20 cellular contexts compared by ENCODE assay signal in the genomic region with DNA sequence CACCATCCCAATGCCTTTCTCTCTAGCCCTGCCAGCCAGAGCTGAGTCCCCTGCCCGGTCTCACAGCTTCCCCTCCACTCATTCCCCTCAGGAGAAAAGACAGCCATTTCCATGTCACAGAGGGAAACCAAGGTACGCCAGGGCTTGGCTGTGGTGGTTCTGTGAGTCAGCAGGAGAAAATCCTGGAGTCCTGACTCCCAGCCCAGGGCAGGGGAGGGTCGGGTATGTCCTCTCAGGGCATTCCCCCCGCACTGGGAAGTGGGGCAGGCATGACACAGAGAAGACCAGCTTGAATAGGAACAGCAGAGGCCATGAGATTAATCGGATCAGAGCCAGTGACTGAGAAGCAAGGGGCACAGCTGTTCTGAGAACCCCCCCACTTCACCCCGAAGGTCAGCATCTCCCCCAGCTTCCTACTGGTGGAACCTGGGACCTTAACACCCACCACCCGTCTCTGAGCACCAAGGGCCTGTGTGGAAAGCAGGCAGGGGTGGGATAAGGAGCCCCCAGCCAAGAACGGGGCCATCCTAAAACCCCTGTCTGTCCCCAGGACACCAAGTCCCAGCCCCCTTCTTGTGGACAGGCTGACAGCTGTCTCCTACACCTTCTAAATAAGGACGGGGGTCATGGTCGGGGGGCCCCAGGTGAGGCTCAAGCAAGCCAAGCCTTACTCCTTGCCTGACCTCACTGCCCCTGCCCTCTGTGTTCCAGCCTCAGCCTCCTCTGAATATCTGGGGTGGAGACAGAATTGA. TPM values are rescaled to one million over a fixed set of nuclear protein-coding genes. Genes with fewer than 3 reads are reported as not detected.
A peak's percentile ranks its signal among the peaks of the same experiment; 100 is the strongest.
DNase-seq lines count a peak whose midpoint lies in the region; ATAC-seq, FAIRE-seq and TF ChIP-seq lines count a peak whose summit lies in the region.
"Had no signal": no experiment of that assay in that cellular context is flagged by ENCODE, and none has a peak within 500 bp of the region (broad histone marks: within the 10 kb centered on the region; RNA-seq: fewer than 3 reads in every experiment).

No MANE protein-coding gene starts in this region.

- peak; percentile 88 for DNase-seq in WERI-Rb-1
- DNase-seq in HepG2 (ENCODE audit: low spot score) = no peak
- peak in 2 of 6 donors; percentile 23 to 37 for DNase-seq in pancreas
- no peak for DNase-seq in head of caudate nucleus
- no peak for DNase-seq in NK-92 (lab: John Stamatoyannopoulos, UW; ENCODE audit: unreplicated experiment)
- DNase-seq in effector memory CD8-positive, alpha-beta T cell = no peak
- DNase-seq: activated CD4-positive, alpha-beta T cell treated with anti-CD3 and anti-CD28 coated beads, Interleukin-2, amount 50 U/mL, for 1 hour; activated CD8-positive, alpha-beta memory T cell treated with anti-CD3 and anti-CD28 coated beads, Interleukin-2, amount 50 U/mL, for 4 hours; activated naive CD8-positive, alpha-beta T cell treated with anti-CD3 and anti-CD28 coated beads, Interleukin-2, amount 50 U/mL, for 24 hours; NCI-H187; NCI-H226 had no signal

- intact Hi-C loops in HepG2 (cut with micrococcal nuclease; ENCODE audit: unreplicated experiment) (no loop called here), pancreas (cut with DNase I) (no loop called here), head of caudate nucleus (cut with DNase I) (no loop called here)

- no peak for TF ChIP-seq CTCF in HEK293 (tag by site-specific recombination; IDR thresholded peaks at IDR 0.05)
- no peak for TF ChIP-seq CTCF in WERI-Rb-1 (IDR thresholded peaks at IDR 0.05; ENCODE audit: low read depth, low read length)
- TF ChIP-seq CTCF in HepG2 (CRISPR knock-in tag; IDR thresholded peaks at IDR 0.05) = no peak
- no peak for TF ChIP-seq CTCF in pancreas (IDR thresholded peaks at IDR 0.05)

- TSS peak; percentile 42 for BruUV-seq in HepG2 (replicated peaks; lab: Mats Ljungman, UMichigan)

- H3K36me3 ChIP-seq in HEK293 (ENCODE audit: control insufficient read depth in 2 of 2, insufficient read depth in 1 of 2, low read length in 2 of 2) = no peaks in the 10 kb centered on the region
- no peaks in the 10 kb centered on the region; the same call in 1 of the 2 replicates for H3K36me3 ChIP-seq in WERI-Rb-1
- H3K36me3 ChIP-seq in HepG2 (replicated peaks in 1 of 2; ENCODE audit: control insufficient read depth in 1 of 2, insufficient read depth in 2 of 2, low read length in 2 of 2) = no peaks in the 10 kb centered on the region; a peak in 1 of 5 replicates
- no peaks in the 10 kb centered on the region for H3K36me3 ChIP-seq in pancreas
- H3K36me3 ChIP-seq: cardiac muscle cell, thyroid gland had no signal

- CTCF ChIA-PET in HEK293 (lab: Yijun Ruan, JAX) = interaction anchor here (0.6 to 4.4 kb wide), 5 partner anchors 10 to 96 kb away, joined by 3 to 39 read pairs (median 4); no protein-coding TSS in a partner anchor
- CTCF ChIA-PET in HepG2 (lab: Yijun Ruan, JAX; ENCODE audit: low intra/inter-chr PET ratio, low total read pairs) = no interaction called here

- peak overlapping the region; percentile 96 for H3K4me2 ChIP-seq in HepG2 (ENCODE audit: low read depth, low read length)

- H3K4me1 ChIP-seq in HEK293 (ENCODE audit: control insufficient read depth, insufficient read depth, low read length) (no peaks in the 10 kb centered on the region), HepG2 (ENCODE audit: insufficient read depth, low read length) (peaks cover 74% of the 10 kb centered on the region), pancreas (peaks cover 39 to 40% (median 39%) of the 10 kb centered on the region in 3 donors)

- no peak overlapping the region for H3K27ac Mint-ChIP-seq in effector memory CD8-positive, alpha-beta T cell
- H3K27ac Mint-ChIP-seq: activated naive CD8-positive, alpha-beta T cell treated with anti-CD3 and anti-CD28 coated beads, Interleukin-2, amount 50 U/mL, for 24 hours; CD8-positive, alpha-beta memory T cell; natural killer cell treated with Interleukin-12 subunit alpha and Interleukin-12 subunit beta and Interleukin-15 and Interleukin-18, amount 100 ng/mL, for 72 hours; stimulated activated memory B cell treated with anti-CD40 and anti-IgM and Interleukin-4, amounts not matched to agents 10 μg/mL and 1 μg/mL and 100 μg/mL, for 72 hours had no signal

- no peaks in the 10 kb centered on the region for H3K9me3 Mint-ChIP-seq in effector memory CD8-positive, alpha-beta T cell
- H3K9me3 Mint-ChIP-seq: activated naive CD8-positive, alpha-beta T cell treated with anti-CD3 and anti-CD28 coated beads, Interleukin-2, amount 50 U/mL, for 24 hours; CD8-positive, alpha-beta memory T cell; natural killer cell treated with Interleukin-12 subunit alpha and Interleukin-12 subunit beta and Interleukin-15 and Interleukin-18, amount 100 ng/mL, for 72 hours; stimulated activated memory B cell treated with anti-CD40 and anti-IgM and Interleukin-4, amounts not matched to agents 10 μg/mL and 1 μg/mL and 100 μg/mL, for 72 hours had no signal

- H3K9me3 ChIP-seq in HEK293 (ENCODE audit: control insufficient read depth, insufficient read depth, low read depth, low read length) (no peaks in the 10 kb centered on the region), WERI-Rb-1 (ENCODE audit: severe bottlenecking) (no peaks in the 10 kb centered on the region), HepG2 (ENCODE audit: low read length) (no peaks in the 10 kb centered on the region), pancreas (no peaks in the 10 kb centered on the region)
- H3K9me3 ChIP-seq: thyroid gland had no signal

- H3K4me3 Mint-ChIP-seq in effector memory CD8-positive, alpha-beta T cell = no peak overlapping the region
- H3K4me3 Mint-ChIP-seq: activated naive CD8-positive, alpha-beta T cell treated with anti-CD3 and anti-CD28 coated beads, Interleukin-2, amount 50 U/mL, for 24 hours; natural killer cell treated with Interleukin-12 subunit alpha and Interleukin-12 subunit beta and Interleukin-15 and Interleukin-18, amount 100 ng/mL, for 72 hours had no signal

- peaks cover 35% of the 10 kb centered on the region for H3K79me2 ChIP-seq in HepG2 (ENCODE audit: insufficient read depth, low read length)

- TF ChIP-seq RAD21 in HepG2 (CRISPR knock-in tag; IDR thresholded peaks at IDR 0.05) = no peak

- H3K27me3 ChIP-seq in WERI-Rb-1 (ENCODE audit: insufficient read depth, low read depth, severe bottlenecking) (no peaks in the 10 kb centered on the region), HepG2 (ENCODE audit: control insufficient read depth in 1 of 2, insufficient read depth in 2 of 2, low read length in 2 of 2) (no peaks in the 10 kb centered on the region), pancreas (no peaks in the 10 kb centered on the region)
- H3K27me3 ChIP-seq: thyroid gland had no signal

- TF ChIP-seq EP300 in HepG2 (IDR thresholded peaks at IDR 0.05; ENCODE audit: low read depth in 2 of 2, low read length in 2 of 2) (no peak), HepG2 (CRISPR knock-in tag; IDR thresholded peaks at IDR 0.05; ENCODE audit: borderline replicate concordance) (no peak)

- TF ChIP-seq POLR2A in HepG2 (IDR thresholded peaks at IDR 0.05; ENCODE audit: insufficient read depth in 1 of 2, low read depth in 2 of 2, low read length in 2 of 2) = no peak

- H3K4me3 ChIP-seq in HEK293 (ENCODE audit: low read depth, low read length) (no peak overlapping the region), WERI-Rb-1 (ENCODE audit: low read depth, low read length) (peak overlapping the region; percentile 37), HepG2 (replicated peaks in 1 of 3; ENCODE audit: insufficient read depth in 1 of 3, low read depth in 2 of 3, low read length in 3 of 3) (peak overlapping the region; percentile 54 to 85 (median 69); a peak in 5 of 6 replicates), pancreas (peak overlapping the region in 2 of 4 donors; percentile 79 to 80)

- H3K9ac ChIP-seq in HepG2 (ENCODE audit: insufficient read depth, low read depth, low read length) = peak overlapping the region; percentile 77

- H3K27ac ChIP-seq in HEK293 (ENCODE audit: extremely low read depth, low read depth, low read length) (no peak overlapping the region), WERI-Rb-1 (peak overlapping the region; percentile 83), HepG2 (ENCODE audit: extremely low read length, insufficient read depth, low read length) (peak overlapping the region; percentile 86), pancreas (peak overlapping the region; percentile 81 to 84 (median 82))
- H3K27ac ChIP-seq: cardiac muscle cell, thyroid gland had no signal

- no peak overlapping the region for H2AFZ ChIP-seq in HepG2 (ENCODE audit: low read length)

- POLR2A ChIA-PET in HEK293 (lab: Yijun Ruan, JAX) (interaction anchor here (0.7 to 1.4 kb wide), 2 partner anchors 10 to 21 kb away, joined by 3 to 8 read pairs; no protein-coding TSS in a partner anchor), HepG2 (lab: Yijun Ruan, JAX) (interaction anchor here (1.2 to 15.7 kb wide), 14 partner anchors 9 to 95 kb away, joined by 3 to 844 read pairs (median 9); a partner anchor contains a TSS)

- no peak for ATAC-seq in HepG2
- ATAC-seq in pancreas = no peak
- no peak for ATAC-seq in effector memory CD8-positive, alpha-beta T cell (replicated peaks)
- ATAC-seq: activated naive CD8-positive, alpha-beta T cell treated with anti-CD3 and anti-CD28 coated beads, Interleukin-2, amount 50 U/mL, for 24 hours; natural killer cell treated with Interleukin-12 subunit alpha and Interleukin-12 subunit beta and Interleukin-15 and Interleukin-18, amount 100 ng/mL, for 72 hours; stimulated activated memory B cell treated with anti-CD40 and anti-IgM and Interleukin-4, amounts not matched to agents 10 μg/mL and 1 μg/mL and 100 μg/mL, for 72 hours had no signal

- H3K36me3 Mint-ChIP-seq in effector memory CD8-positive, alpha-beta T cell (ENCODE audit: insufficient read depth) = peaks cover 4% of the 10 kb centered on the region
- H3K36me3 Mint-ChIP-seq: natural killer cell treated with Interleukin-12 subunit alpha and Interleukin-12 subunit beta and Interleukin-15 and Interleukin-18, amount 100 ng/mL, for 72 hours; stimulated activated memory B cell treated with anti-CD40 and anti-IgM and Interleukin-4, amounts not matched to agents 10 μg/mL and 1 μg/mL and 100 μg/mL, for 72 hours had no signal

- FAIRE-seq in HepG2 (lab: Jason Lieb, UNC) = no peak
- FAIRE-seq in pancreas (lab: Jason Lieb, UNC) = no peak
- FAIRE-seq: TTC549 had no signal

- in situ Hi-C loops in HepG2 (cut with HindIII; ENCODE audit: extremely low pct_ligation_motif_present, low pct_unique_long_range_greater_than_20kb) = no loop called here

- H3K27me3 Mint-ChIP-seq in effector memory CD8-positive, alpha-beta T cell = peaks cover 58 to 73% of the 10 kb centered on the region in 2 donors

- H4K20me1 ChIP-seq in HepG2 (ENCODE audit: insufficient read depth, low read length) = peaks cover 4% of the 10 kb centered on the region; the same call in 1 of the 2 replicates

- peaks cover 0 to 2% of the 10 kb centered on the region in 2 donors for H3K4me1 Mint-ChIP-seq in effector memory CD8-positive, alpha-beta T cell (ENCODE audit: low read depth in 2 of 2)
- H3K4me1 Mint-ChIP-seq: activated naive CD8-positive, alpha-beta T cell treated with anti-CD3 and anti-CD28 coated beads, Interleukin-2, amount 50 U/mL, for 24 hours; stimulated activated memory B cell treated with anti-CD40 and anti-IgM and Interleukin-4, amounts not matched to agents 10 μg/mL and 1 μg/mL and 100 μg/mL, for 72 hours had no signal

- WGBS in HepG2 (ENCODE audit: low lambda C conversion rate) = 9% methylated on average over 6 of the region's 10 CpGs
- 51 to 60% methylated on average over 10 of the region's 10 CpGs for WGBS in pancreas, 2 donors

RNA-seq across cellular contexts. Expression of a gene that starts 0.8 kb away (rescaled TPM):
- 14.3 and 29.8 TPM in 2 replicates for total RNA-seq in HepG2 (2016; rRNA removed; fragmentation: Illumina TruSeq; extraction: Trizol)
- 9.4 and 12.0 TPM in 2 replicates for total RNA-seq in HepG2 (2016; cell fraction: cytosol; rRNA removed; fragmentation: Illumina TruSeq; extraction: Trizol; ENCODE audit: low read depth)
- 14.3 and 31.3 TPM in 2 replicates for total RNA-seq in HepG2 (2016; cell fraction: insoluble cytoplasmic fraction; rRNA removed; fragmentation: Illumina TruSeq; extraction: Trizol)
- 13.7 and 15.1 TPM in 2 replicates for total RNA-seq in HepG2 (2016; cell fraction: membrane; rRNA removed; fragmentation: Illumina TruSeq; extraction: Trizol)
- 51.2 and 60.9 TPM in 2 replicates for total RNA-seq in HepG2 (2016; cell fraction: nucleus; rRNA removed; fragmentation: Illumina TruSeq; extraction: Trizol)
- polyA plus RNA-seq in HepG2 (2011; rRNA removed) = 164 and 247 TPM in 2 replicates
- 69.6 and 77.8 TPM in 2 replicates for polyA plus RNA-seq in HepG2 (2011; cell fraction: cytosol; rRNA removed)
- polyA plus RNA-seq in HepG2 (2011; cell fraction: nucleus; rRNA removed) = 645 and 755 TPM in 2 replicates
- 101 and 126 TPM in 2 replicates for polyA plus RNA-seq in HepG2 (2012)
- 7.3 and 7.5 TPM in 2 replicates for polyA plus RNA-seq in HepG2 (2016; cell fraction: cytosol; fragmentation: Illumina TruSeq; extraction: Trizol; ENCODE audit: low read depth)
- 17.2 and 22.9 TPM in 2 replicates for polyA plus RNA-seq in HepG2 (2016; cell fraction: insoluble cytoplasmic fraction; fragmentation: Illumina TruSeq; extraction: Trizol; ENCODE audit: low read depth)
- 12.8 and 13.7 TPM in 2 replicates for polyA plus RNA-seq in HepG2 (2016; cell fraction: membrane; fragmentation: Illumina TruSeq; extraction: Trizol; ENCODE audit: low read depth)
- polyA plus RNA-seq in HepG2 (2016; cell fraction: nucleus; fragmentation: Illumina TruSeq; extraction: Trizol; ENCODE audit: insufficient read depth, low read depth) = 146 and 148 TPM in 2 replicates
- 0.14 and 257 TPM in 2 replicates for polyA minus RNA-seq in HepG2 (2011; rRNA and poly(A)+ RNA removed; ENCODE audit: low replicate concordance)
- 61.1 and 83.0 TPM in 2 replicates for polyA minus RNA-seq in HepG2 (2011; cell fraction: cytosol; rRNA and poly(A)+ RNA removed)
- polyA minus RNA-seq in HepG2 (2011; cell fraction: nucleus; rRNA and poly(A)+ RNA removed) = 113 and 140 TPM in 2 replicates
- 10 to 100 TPM; 21.2 to 57.9 (median 38.6) TPM for total RNA-seq in pancreas
- 10 to 100 TPM; 35.2 to 40.8 TPM for polyA plus RNA-seq in pancreas
- total RNA-seq: CD8-positive, alpha-beta memory T cell; glomerular endothelial cell; natural killer cell treated with Interleukin-12 subunit alpha and Interleukin-12 subunit beta and Interleukin-15 and Interleukin-18, amount 100 ng/mL, for 72 hours had no signal
- polyA plus RNA-seq: CD8-positive, alpha-beta memory T cell had no signal

RNA-seq across cellular contexts. Expression of a gene that starts 12.8 kb away (rescaled TPM):
- total RNA-seq in HepG2 (2016; rRNA removed; fragmentation: Illumina TruSeq; extraction: Trizol) (0.15 TPM in 1 of 2 replicates, not detected in the other), pancreas (not detected)
- total RNA-seq in HepG2 (2016; cell fraction: cytosol; rRNA removed; fragmentation: Illumina TruSeq; extraction: Trizol; ENCODE audit: low read depth) = 1.8 and 2.0 TPM in 2 replicates
- 0.09 and 0.28 TPM in 2 replicates for total RNA-seq in HepG2 (2016; cell fraction: insoluble cytoplasmic fraction; rRNA removed; fragmentation: Illumina TruSeq; extraction: Trizol)
- 0.87 and 1.1 TPM in 2 replicates for total RNA-seq in HepG2 (2016; cell fraction: membrane; rRNA removed; fragmentation: Illumina TruSeq; extraction: Trizol)
- 0.25 and 0.44 TPM in 2 replicates for total RNA-seq in HepG2 (2016; cell fraction: nucleus; rRNA removed; fragmentation: Illumina TruSeq; extraction: Trizol)
- polyA plus RNA-seq in HepG2 (2011; rRNA removed) (0.03 TPM in 1 of 2 replicates, not detected in the other), pancreas (not detected)
- polyA plus RNA-seq in HepG2 (2011; cell fraction: cytosol; rRNA removed) = not detected in 2 replicates
- 0.14 and 0.33 TPM in 2 replicates for polyA plus RNA-seq in HepG2 (2011; cell fraction: nucleus; rRNA removed)
- polyA plus RNA-seq in HepG2 (2012) = 0.08 TPM in 1 of 2 replicates, not detected in the other
- not detected in 2 replicates for polyA plus RNA-seq in HepG2 (2016; cell fraction: cytosol; fragmentation: Illumina TruSeq; extraction: Trizol; ENCODE audit: low read depth)
- not detected in 2 replicates for polyA plus RNA-seq in HepG2 (2016; cell fraction: insoluble cytoplasmic fraction; fragmentation: Illumina TruSeq; extraction: Trizol; ENCODE audit: low read depth)
- not detected in 2 replicates for polyA plus RNA-seq in HepG2 (2016; cell fraction: membrane; fragmentation: Illumina TruSeq; extraction: Trizol; ENCODE audit: low read depth)
- 0.31 TPM in 1 of 2 replicates, not detected in the other for polyA plus RNA-seq in HepG2 (2016; cell fraction: nucleus; fragmentation: Illumina TruSeq; extraction: Trizol; ENCODE audit: insufficient read depth, low read depth)
- polyA minus RNA-seq in HepG2 (2011; rRNA and poly(A)+ RNA removed; ENCODE audit: low replicate concordance) = 0.47 and 2.3 TPM in 2 replicates
- polyA minus RNA-seq in HepG2 (2011; cell fraction: cytosol; rRNA and poly(A)+ RNA removed) = 0.26 TPM in 1 of 2 replicates, not detected in the other
- polyA minus RNA-seq in HepG2 (2011; cell fraction: nucleus; rRNA and poly(A)+ RNA removed) = 1.2 and 1.5 TPM in 2 replicates
- total RNA-seq: cardiac muscle cell; CD8-positive, alpha-beta memory T cell; glomerular endothelial cell; lung; natural killer cell treated with Interleukin-12 subunit alpha and Interleukin-12 subunit beta and Interleukin-15 and Interleukin-18, amount 100 ng/mL, for 72 hours; thyroid gland had no signal
- polyA plus RNA-seq: cardiac muscle cell; CD8-positive, alpha-beta memory T cell had no signal

RNA-seq across cellular contexts. Expression of a gene that starts 31.8 kb away (rescaled TPM):
- total RNA-seq in HepG2 (2016; rRNA removed; fragmentation: Illumina TruSeq; extraction: Trizol) (34.5 and 51.1 TPM in 2 replicates), pancreas (100 to 1,000 TPM in 1 of 6 donors, 10 to 100 TPM in 5; 26.9 to 104 (median 42.9) TPM)
- 26.6 and 32.1 TPM in 2 replicates for total RNA-seq in HepG2 (2016; cell fraction: cytosol; rRNA removed; fragmentation: Illumina TruSeq; extraction: Trizol; ENCODE audit: low read depth)
- 33.4 and 51.3 TPM in 2 replicates for total RNA-seq in HepG2 (2016; cell fraction: insoluble cytoplasmic fraction; rRNA removed; fragmentation: Illumina TruSeq; extraction: Trizol)
- total RNA-seq in HepG2 (2016; cell fraction: membrane; rRNA removed; fragmentation: Illumina TruSeq; extraction: Trizol) = 43.7 and 48.0 TPM in 2 replicates
- total RNA-seq in HepG2 (2016; cell fraction: nucleus; rRNA removed; fragmentation: Illumina TruSeq; extraction: Trizol) = 26.6 and 32.5 TPM in 2 replicates
- polyA plus RNA-seq in HepG2 (2011; rRNA removed) (66.1 and 66.2 TPM in 2 replicates), pancreas (10 to 100 TPM; 54.1 to 97.6 TPM)
- 64.5 and 77.2 TPM in 2 replicates for polyA plus RNA-seq in HepG2 (2011; cell fraction: cytosol; rRNA removed)
- polyA plus RNA-seq in HepG2 (2011; cell fraction: nucleus; rRNA removed) = 39.4 and 42.6 TPM in 2 replicates
- polyA plus RNA-seq in HepG2 (2012) = 25.4 and 25.9 TPM in 2 replicates
- 37.3 and 42.8 TPM in 2 replicates for polyA plus RNA-seq in HepG2 (2016; cell fraction: cytosol; fragmentation: Illumina TruSeq; extraction: Trizol; ENCODE audit: low read depth)
- 57.1 and 66.6 TPM in 2 replicates for polyA plus RNA-seq in HepG2 (2016; cell fraction: insoluble cytoplasmic fraction; fragmentation: Illumina TruSeq; extraction: Trizol; ENCODE audit: low read depth)
- polyA plus RNA-seq in HepG2 (2016; cell fraction: membrane; fragmentation: Illumina TruSeq; extraction: Trizol; ENCODE audit: low read depth) = 69.3 and 71.1 TPM in 2 replicates
- 73.5 and 75.3 TPM in 2 replicates for polyA plus RNA-seq in HepG2 (2016; cell fraction: nucleus; fragmentation: Illumina TruSeq; extraction: Trizol; ENCODE audit: insufficient read depth, low read depth)
- 111 and 236 TPM in 2 replicates for polyA minus RNA-seq in HepG2 (2011; rRNA and poly(A)+ RNA removed; ENCODE audit: low replicate concordance)
- 26.0 and 26.4 TPM in 2 replicates for polyA minus RNA-seq in HepG2 (2011; cell fraction: cytosol; rRNA and poly(A)+ RNA removed)
- polyA minus RNA-seq in HepG2 (2011; cell fraction: nucleus; rRNA and poly(A)+ RNA removed) = 16.4 and 20.0 TPM in 2 replicates

RNA-seq across cellular contexts. Expression of a gene that starts 49.1 kb away (rescaled TPM):
- total RNA-seq in HepG2 (2016; rRNA removed; fragmentation: Illumina TruSeq; extraction: Trizol) (3.6 and 7.6 TPM in 2 replicates), pancreas (1 to 10 TPM; 1.4 to 7.7 (median 2.9) TPM)
- total RNA-seq in HepG2 (2016; cell fraction: cytosol; rRNA removed; fragmentation: Illumina TruSeq; extraction: Trizol; ENCODE audit: low read depth) = 1.5 and 1.7 TPM in 2 replicates
- 3.6 and 8.8 TPM in 2 replicates for total RNA-seq in HepG2 (2016; cell fraction: insoluble cytoplasmic fraction; rRNA removed; fragmentation: Illumina TruSeq; extraction: Trizol)
- 4.9 and 5.4 TPM in 2 replicates for total RNA-seq in HepG2 (2016; cell fraction: membrane; rRNA removed; fragmentation: Illumina TruSeq; extraction: Trizol)
- 8.8 and 9.1 TPM in 2 replicates for total RNA-seq in HepG2 (2016; cell fraction: nucleus; rRNA removed; fragmentation: Illumina TruSeq; extraction: Trizol)
- polyA plus RNA-seq in HepG2 (2011; rRNA removed) (14.8 and 17.2 TPM in 2 replicates), pancreas (1 to 10 TPM; 7.1 to 8.8 TPM)
- 13.5 and 13.7 TPM in 2 replicates for polyA plus RNA-seq in HepG2 (2011; cell fraction: cytosol; rRNA removed)
- polyA plus RNA-seq in HepG2 (2011; cell fraction: nucleus; rRNA removed) = 22.1 and 33.2 TPM in 2 replicates
- polyA plus RNA-seq in HepG2 (2012) = 9.5 and 12.9 TPM in 2 replicates
- 2.0 and 2.5 TPM in 2 replicates for polyA plus RNA-seq in HepG2 (2016; cell fraction: cytosol; fragmentation: Illumina TruSeq; extraction: Trizol; ENCODE audit: low read depth)
- 6.6 and 7.1 TPM in 2 replicates for polyA plus RNA-seq in HepG2 (2016; cell fraction: insoluble cytoplasmic fraction; fragmentation: Illumina TruSeq; extraction: Trizol; ENCODE audit: low read depth)
- polyA plus RNA-seq in HepG2 (2016; cell fraction: membrane; fragmentation: Illumina TruSeq; extraction: Trizol; ENCODE audit: low read depth) = 5.8 and 6.2 TPM in 2 replicates
- polyA plus RNA-seq in HepG2 (2016; cell fraction: nucleus; fragmentation: Illumina TruSeq; extraction: Trizol; ENCODE audit: insufficient read depth, low read depth) = 22.2 and 24.9 TPM in 2 replicates
- 63.3 and 65.7 TPM in 2 replicates for polyA minus RNA-seq in HepG2 (2011; rRNA and poly(A)+ RNA removed; ENCODE audit: low replicate concordance)
- polyA minus RNA-seq in HepG2 (2011; cell fraction: cytosol; rRNA and poly(A)+ RNA removed) = 14.4 and 15.7 TPM in 2 replicates
- 7.2 and 9.3 TPM in 2 replicates for polyA minus RNA-seq in HepG2 (2011; cell fraction: nucleus; rRNA and poly(A)+ RNA removed)
- total RNA-seq: CD8-positive, alpha-beta memory T cell had no signal
- polyA plus RNA-seq: CD8-positive, alpha-beta memory T cell had no signal
